ENCODE assay signal across 8 cellular contexts in genomic region chr10:71608863-71609768, GRCh38.
A peak's percentile ranks its signal among the peaks of the same experiment; 100 is the strongest.
DNase-seq lines count a peak whose midpoint lies in the region; ATAC-seq and TF ChIP-seq lines count a peak whose summit lies in the region.

No MANE protein-coding gene starts in this region.

- no peaks in the 10 kb centered on the region for H3K9me2 ChIP-seq in GM23248 (ENCODE audit: insufficient read depth)

- H3K79me1 ChIP-seq in mesendoderm (ENCODE audit: low read length) = no peaks in the 10 kb centered on the region

- in situ Hi-C loops in GM23248 (cut with MboI) = no loop called here

- H3K9me3 ChIP-seq in GM23248 (ENCODE audit: low read depth) = no peaks in the 10 kb centered on the region
- H3K9me3 ChIP-seq in effector memory CD4-positive, alpha-beta T cell (ENCODE audit: control insufficient read depth, low read length) = no peaks in the 10 kb centered on the region

- H3K4ac ChIP-seq in mesendoderm (ENCODE audit: low read depth, low read length) = no peak overlapping the region

- no peak overlapping the region for H3K56ac ChIP-seq in mesendoderm (ENCODE audit: low read length)

- 0 out of 2 replicates have a peak, but pooled peaks cover 5% of the 10 kb centered on the region for H3K27me3 ChIP-seq in GM23248 (replicated peaks; ENCODE audit: insufficient read depth)
- H3K27me3 ChIP-seq in effector memory CD4-positive, alpha-beta T cell (replicated peaks; ENCODE audit: control insufficient read depth, insufficient read depth, low read length, poor library complexity, severe bottlenecking) = no peaks in the 10 kb centered on the region
- no peaks in the 10 kb centered on the region for H3K27me3 ChIP-seq in mesendoderm (ENCODE audit: insufficient read depth, low read length, poor library complexity)

- no peak overlapping the region for H3K27ac ChIP-seq in GM23248
- H3K27ac ChIP-seq in effector memory CD4-positive, alpha-beta T cell (ENCODE audit: insufficient read depth, low read length, poor library complexity, severe bottlenecking) = no peak overlapping the region
- H3K27ac ChIP-seq in mesendoderm (ENCODE audit: low read depth, low read length) = no peak overlapping the region

- H3K36me3 ChIP-seq in GM23248 (ENCODE audit: low read depth) = no peaks in the 10 kb centered on the region
- no peaks in the 10 kb centered on the region for H3K36me3 ChIP-seq in effector memory CD4-positive, alpha-beta T cell (ENCODE audit: control insufficient read depth, insufficient read depth, low read length)
- no peaks in the 10 kb centered on the region for H3K36me3 ChIP-seq in mesendoderm (ENCODE audit: control insufficient read depth, insufficient read depth, low read length)

- no peak overlapping the region for H2BK15ac ChIP-seq in mesendoderm (replicated peaks; ENCODE audit: low read depth)

- peaks cover 12% of the 10 kb centered on the region for H3K4me1 ChIP-seq in GM23248 (ENCODE audit: insufficient read depth)
- no peaks in the 10 kb centered on the region for H3K4me1 ChIP-seq in effector memory CD4-positive, alpha-beta T cell (ENCODE audit: control insufficient read depth, insufficient read depth, low read length, poor library complexity, severe bottlenecking)
- H3K4me1 ChIP-seq in mesendoderm (ENCODE audit: control insufficient read depth, low read depth, low read length) = peaks cover 3% of the 10 kb centered on the region

- WGBS in GM23248 (ENCODE audit: low coverage in 1 of 2, low lambda C conversion rate in 2 of 2, missing lambda C conversion rate in 2 of 2), 2 experiments = 40 to 48% methylated on average over 17 to 19 of the region's 19 CpGs
- WGBS in mesendoderm (ENCODE audit: extremely low coverage, insufficient coverage, low lambda C conversion rate) = no CpG with 5 or more reads among the region's 19 CpGs

- H4K5ac ChIP-seq in mesendoderm (ENCODE audit: low read length) = no peak overlapping the region

- H3K18ac ChIP-seq in mesendoderm (ENCODE audit: low read length) = no peak overlapping the region

- H4K20me1 ChIP-seq in GM23248 (ENCODE audit: insufficient read depth) = no peaks in the 10 kb centered on the region

- H3F3A ChIP-seq in GM23248 (ENCODE audit: insufficient read depth) = peaks cover 13% of the 10 kb centered on the region

- H3K4me3 ChIP-seq in AG09309 (ENCODE audit: control insufficient read depth, low read depth, low read length) (no peak overlapping the region), GM23248 (no peak overlapping the region), mesendoderm (ENCODE audit: low read length) (no peak overlapping the region)
- H3K4me3 ChIP-seq in effector memory CD4-positive, alpha-beta T cell (ENCODE audit: insufficient read depth, low read depth, low read length, poor library complexity, severe bottlenecking) = no peak overlapping the region

- no peak overlapping the region for H2BK5ac ChIP-seq in mesendoderm (ENCODE audit: low read length)

- H3K79me2 ChIP-seq in GM23248 (ENCODE audit: insufficient read depth) = no peaks in the 10 kb centered on the region
- no peaks in the 10 kb centered on the region for H3K79me2 ChIP-seq in mesendoderm (ENCODE audit: control insufficient read depth, insufficient read depth, low read length)

- DNase-seq in AG09309 (ENCODE audit: low read depth) (no peak), GM23248 (peak; percentile 77), NCI-H774 (lab: John Stamatoyannopoulos, UW) (peak; percentile 28), mesendoderm (peak; percentile 88)
- DNase-seq in activated CD8-positive, alpha-beta memory T cell treated with anti-CD3 and anti-CD28 coated beads for 4 hours (ENCODE audit: low read depth in 2 of 2) = peak; percentile 30 to 32
- peak; percentile 2 to 27 (median 5) for DNase-seq in effector memory CD4-positive, alpha-beta T cell
- DNase-seq in stimulated activated CD8-positive, alpha-beta memory T cell treated with anti-CD3 and anti-CD28 coated beads, Interleukin-4, amount 100 ng/mL, for 1 hour (ENCODE audit: low read depth in 2 of 2, low spot score in 1 of 2) = peak; percentile 26 to 43

- ATAC-seq in HG03520 (IDR thresholded peaks at IDR 0.05; ENCODE audit: unreplicated experiment) = no peak

- H3K4me2 ChIP-seq in GM23248 (ENCODE audit: unreplicated experiment) (no peak overlapping the region), mesendoderm (ENCODE audit: low read length) (no peak overlapping the region)

- no peak overlapping the region for H2BK120ac ChIP-seq in mesendoderm (ENCODE audit: low read depth, low read length)

- H3K9ac ChIP-seq in GM23248 (no peak overlapping the region), mesendoderm (ENCODE audit: low read length) (no peak overlapping the region)

- H2AFZ ChIP-seq in GM23248 = no peak overlapping the region

- no peak overlapping the region for H3K23ac ChIP-seq in mesendoderm (ENCODE audit: low read length)

- TF ChIP-seq CTCF in AG09309 (IDR thresholded peaks at IDR 0.05; ENCODE audit: control insufficient read depth, insufficient read depth, low read depth, low read length, missing control alignments) = peak; percentile 90

- no peak overlapping the region for H4K8ac ChIP-seq in mesendoderm (ENCODE audit: low read depth, low read length)

- H2AK5ac ChIP-seq in mesendoderm (ENCODE audit: low read length) = no peak overlapping the region
